In the genomic region with DNA sequence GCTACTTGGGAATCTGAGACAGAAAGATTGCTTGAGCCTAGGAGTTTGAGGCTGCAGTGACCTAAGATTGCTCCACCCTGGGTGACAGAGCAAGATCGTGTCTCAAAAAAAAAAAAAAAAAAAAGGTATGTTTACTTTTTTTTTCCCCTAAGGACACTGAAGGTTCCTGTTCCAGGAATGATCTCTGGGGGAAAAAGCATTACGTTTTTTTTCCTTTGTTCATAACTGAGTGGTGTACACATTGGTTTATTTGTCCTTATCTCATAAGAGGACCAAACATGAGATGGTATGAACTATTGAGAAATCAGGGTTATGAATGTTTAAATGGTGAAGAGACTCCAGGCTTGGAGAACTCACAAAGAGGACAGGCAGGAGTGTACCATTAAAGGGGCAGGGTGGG, we compare ENCODE assay signal across 20 cellular contexts.
"Had no signal": no experiment of that assay in that cellular context is flagged by ENCODE, and none has a peak within 500 bp of the region (broad histone marks: within the 10 kb centered on the region; RNA-seq: fewer than 3 reads in every experiment).

No MANE protein-coding gene starts in this region.

- DNase-seq: dermis blood vessel endothelial cell; dorsolateral prefrontal cortex; effector CD4-positive, alpha-beta T cell; effector memory CD4-positive, alpha-beta T cell; foreskin fibroblast; foreskin melanocyte; gastrocnemius medialis; glutamatergic neuron; head of caudate nucleus; heart right ventricle; hippocampal formation; left cardiac atrium; left lung; left ventricle myocardium superior; lower lobe of right lung; mesenchymal stem cell; mucosa of descending colon; naive B cell had no signal

- H3K4me3 ChIP-seq: coronary artery, dorsolateral prefrontal cortex, esophagus muscularis mucosa, gastrocnemius medialis, heart right ventricle, left lung, lower lobe of right lung, mucosa of descending colon had no signal

- ATAC-seq: gastrocnemius medialis, heart right ventricle, left cardiac atrium, left lung, left ventricle myocardium superior, lower lobe of right lung had no signal
